8 cellular contexts compared by ENCODE assay signal in the genomic region with DNA sequence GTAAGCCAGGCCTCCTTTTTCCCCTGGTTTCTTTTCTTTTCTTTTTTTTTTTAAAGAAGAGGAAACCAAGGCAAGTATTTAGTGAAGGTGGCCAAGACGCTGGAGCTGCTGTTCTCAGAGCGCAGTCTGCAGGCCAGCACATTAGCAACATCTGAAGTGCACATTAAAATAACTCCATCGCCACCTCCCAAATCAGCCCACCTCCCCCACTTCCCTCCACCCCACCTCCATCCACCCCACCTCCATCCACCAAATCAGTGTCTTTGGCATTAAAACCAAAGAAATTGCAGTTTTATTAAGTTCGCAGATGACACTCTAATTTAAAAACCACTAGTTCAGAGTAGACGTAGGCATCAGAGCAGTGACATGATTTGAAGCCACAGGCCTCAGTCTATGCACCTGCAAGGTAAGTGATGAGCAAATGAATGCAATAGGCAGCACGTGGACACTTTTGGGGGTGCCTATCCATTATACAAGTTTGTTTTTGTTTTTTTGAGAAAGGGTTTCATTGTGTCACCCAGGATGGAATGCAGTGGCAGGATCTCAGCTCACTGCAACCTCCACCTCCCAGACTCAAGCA.
DNase-seq lines count a peak whose midpoint lies in the region; ATAC-seq, FAIRE-seq and TF ChIP-seq lines count a peak whose summit lies in the region.

No MANE protein-coding gene starts in this region.

- no peak overlapping the region for H3K9ac ChIP-seq in kidney (ENCODE audit: low read length in 2 of 2)

- H3K4me3 ChIP-seq in kidney (ENCODE audit: low read length in 2 of 2) (peak overlapping the region; percentile 21 to 29), upper lobe of right lung (peak overlapping the region; percentile 30)

- TF ChIP-seq CTCF in VCaP (conservative IDR thresholded peaks at IDR 0.05) = no peak
- no peak for TF ChIP-seq CTCF in kidney (IDR thresholded peaks at IDR 0.05; ENCODE audit: borderline replicate concordance, extremely low read depth, insufficient read depth)
- no peak for TF ChIP-seq CTCF in upper lobe of right lung (IDR thresholded peaks at IDR 0.05)
- no peak for TF ChIP-seq CTCF in GM10248 (IDR thresholded peaks at IDR 0.05; ENCODE audit: control extremely low read depth, extremely low read depth, low read depth, missing control alignments)

- H3K9me3 ChIP-seq in kidney (ENCODE audit: control insufficient read depth in 1 of 2, low read length in 2 of 2) (no peaks in the 10 kb centered on the region), upper lobe of right lung (no peaks in the 10 kb centered on the region)

- CTCF ChIA-PET in GM10248 (lab: Yijun Ruan, JAX) = interaction anchor here (1.4 to 11.4 kb wide), 3 partner anchors 11 to 270 kb away, joined by 3 to 71 read pairs (median 11); no protein-coding TSS in a partner anchor

- no peak for DNase-seq in Right ventricle myocardium superior
- DNase-seq in left cardiac atrium = no peak
- DNase-seq in kidney = no peak
- no peak for DNase-seq in upper lobe of right lung
- no peak for DNase-seq in GM10248 (ENCODE audit: extremely low spot score)

- peak; percentile 54 for ATAC-seq in Right ventricle myocardium superior (ENCODE audit: poor library complexity)
- ATAC-seq in left cardiac atrium = no peak
- ATAC-seq in upper lobe of right lung = peak; percentile 15
- ATAC-seq in GM19023 (IDR thresholded peaks at IDR 0.05; ENCODE audit: unreplicated experiment) = no peak
- ATAC-seq in GM21619 (IDR thresholded peaks at IDR 0.05; ENCODE audit: unreplicated experiment) = no peak

- H3K27me3 ChIP-seq in upper lobe of right lung = no peaks in the 10 kb centered on the region

- POLR2A ChIA-PET in GM10248 (lab: Yijun Ruan, JAX) = no interaction called here

- intact Hi-C loops in Right ventricle myocardium superior (cut with DNase I) (no loop called here), left cardiac atrium (cut with DNase I) (no loop called here), kidney (cut with DNase I) (no loop called here), upper lobe of right lung (cut with DNase I) (no loop called here)

- H3K27ac ChIP-seq in VCaP = peak overlapping the region; percentile 35
- H3K27ac ChIP-seq in kidney (ENCODE audit: low read depth in 2 of 2, low read length in 2 of 2) = no peak overlapping the region
- H3K27ac ChIP-seq in upper lobe of right lung = peak overlapping the region; percentile 60

- H3K4me1 ChIP-seq in kidney (ENCODE audit: control insufficient read depth in 1 of 2, insufficient read depth in 1 of 2, low read depth in 1 of 2, low read length in 2 of 2) (peaks cover 0 to 4% of the 10 kb centered on the region in 2 donors), upper lobe of right lung (no peaks in the 10 kb centered on the region)

- FAIRE-seq in kidney (lab: Jason Lieb, UNC) = no peak

- H3K36me3 ChIP-seq in kidney (ENCODE audit: control insufficient read depth in 1 of 2, insufficient read depth in 2 of 2, low read length in 2 of 2) (no peaks in the 10 kb centered on the region), upper lobe of right lung (no peaks in the 10 kb centered on the region)

Comparison
In these comparisons a context has a peak if more than half of its experiments do, and no peak if none do; other contexts are left out.
1. ATAC-seq: peak in Right ventricle myocardium superior (single experiment) and upper lobe of right lung (single experiment); none in left cardiac atrium (0 of 2), GM19023 (single experiment) and GM21619 (single experiment).
2. H3K27ac ChIP-seq: peak in VCaP (single experiment) and upper lobe of right lung (single experiment); none in kidney (0 of 2).